ENCODE assay signal across 17 cellular contexts in genomic region chr2:17791121-17791902, GRCh38. TPM values are rescaled to one million over a fixed set of nuclear protein-coding genes. Genes with fewer than 3 reads are reported as not detected.
DNase-seq lines count a peak whose midpoint lies in the region; ATAC-seq, FAIRE-seq and TF ChIP-seq lines count a peak whose summit lies in the region.
"Had no signal": no experiment of that assay in that cellular context is flagged by ENCODE, and none has a peak within 500 bp of the region (broad histone marks: within the 10 kb centered on the region; RNA-seq: fewer than 3 reads in every experiment).

No MANE protein-coding gene starts in this region.

- H3K4me3 Mint-ChIP-seq in HFFc6: peak overlapping the region; percentile 29
- H3K4me3 Mint-ChIP-seq in osteocyte (ENCODE audit: unreplicated experiment): no peak overlapping the region
- H3K4me3 Mint-ChIP-seq: activated CD4-positive, alpha-beta memory T cell treated with anti-CD3 and anti-CD28 coated beads, Interleukin-2, amount 10 ng/mL, durations not matched to agents 7 days and 5 days; CD4-positive, CD25-positive, alpha-beta regulatory T cell had no signal

- TF ChIP-seq CTCF in BJ (IDR thresholded peaks at IDR 0.05; ENCODE audit: insufficient read depth, low read depth, low read length): no peak
- TF ChIP-seq CTCF in HFFc6 (IDR thresholded peaks at IDR 0.05): no peak
- no peak for TF ChIP-seq CTCF in bronchial epithelial cell (IDR thresholded peaks at IDR 0.05; ENCODE audit: insufficient read depth, low read length, severe bottlenecking)
- no peak for TF ChIP-seq CTCF in osteocyte (IDR thresholded peaks at IDR 0.05)

- H3K4me3 ChIP-seq in BJ (ENCODE audit: low read depth, low read length): no peak overlapping the region
- H3K4me3 ChIP-seq in bronchial epithelial cell (ENCODE audit: low read depth, low read length): no peak overlapping the region

- POLR2A ChIA-PET in BJ (lab: Charles Lee): interaction anchor here (0.6 kb wide), 1 partner anchor 21 kb away, joined by 3 read pairs; no protein-coding TSS in a partner anchor

- peak; percentile 58 for FAIRE-seq in bronchial epithelial cell (lab: Jason Lieb, UNC)

- no peaks in the 10 kb centered on the region for H3K9me3 Mint-ChIP-seq in HFFc6
- no peaks in the 10 kb centered on the region for H3K9me3 Mint-ChIP-seq in osteocyte (ENCODE audit: unreplicated experiment)
- H3K9me3 Mint-ChIP-seq: activated CD4-positive, alpha-beta memory T cell treated with anti-CD3 and anti-CD28 coated beads, Interleukin-2, amount 10 ng/mL, durations not matched to agents 7 days and 5 days; CD4-positive, CD25-positive, alpha-beta regulatory T cell had no signal

- H3K36me3 Mint-ChIP-seq in HFFc6 (ENCODE audit: low read depth) (no peaks in the 10 kb centered on the region), osteocyte (ENCODE audit: unreplicated experiment) (no peaks in the 10 kb centered on the region)
- H3K36me3 Mint-ChIP-seq: CD4-positive, CD25-positive, alpha-beta regulatory T cell had no signal

- H3K27me3 Mint-ChIP-seq in HFFc6 (ENCODE audit: insufficient read depth) (peaks cover 3% of the 10 kb centered on the region; the same call in 1 of the 2 replicates), osteocyte (ENCODE audit: unreplicated experiment) (peaks cover 23% of the 10 kb centered on the region)

- H3K27me3 ChIP-seq in BJ (ENCODE audit: control insufficient read depth, insufficient read depth, low read length): no peaks in the 10 kb centered on the region
- peaks cover 5% of the 10 kb centered on the region for H3K27me3 ChIP-seq in bronchial epithelial cell (ENCODE audit: control insufficient read depth, insufficient read depth, low read length)

- peak; percentile 70 for DNase-seq in BJ (ENCODE audit: low read depth)
- peak; percentile 54 for DNase-seq in HFFc6
- no peak for DNase-seq in bronchial epithelial cell (ENCODE audit: low read depth)
- DNase-seq in myocyte (ENCODE audit: low read depth): peak; percentile 81
- no peak for DNase-seq in stimulated activated CD4-positive, alpha-beta T cell treated with anti-CD3 and anti-CD28 coated beads, Interleukin-2, amount 100 ng/mL, for 48 hours
- no peak for DNase-seq in NCI-H2107 (lab: John Stamatoyannopoulos, UW)
- no peak for DNase-seq in osteocyte (ENCODE audit: extremely low spot score, unreplicated experiment)
- DNase-seq: activated CD4-positive, alpha-beta memory T cell treated with anti-CD3 and anti-CD28 coated beads, Interleukin-2, amount 10 ng/mL, durations not matched to agents 7 days and 5 days; activated effector memory CD4-positive, alpha-beta T cell treated with Interleukin-2 at 50 U/mL for 16 hours; CD4-positive, CD25-positive, alpha-beta regulatory T cell; midbrain; NCI-H146; NCI-H774; stimulated activated CD4-positive, alpha-beta T cell treated with anti-CD3 and anti-CD28 coated beads, Interleukin-4, amount 100 ng/mL, for 1 hour; stimulated activated naive CD4-positive, alpha-beta T cell had no signal

- H3K27ac Mint-ChIP-seq in HFFc6 (peak overlapping the region; percentile 42), osteocyte (ENCODE audit: unreplicated experiment) (no peak overlapping the region)
- H3K27ac Mint-ChIP-seq: activated CD4-positive, alpha-beta memory T cell treated with anti-CD3 and anti-CD28 coated beads, Interleukin-2, amount 10 ng/mL, durations not matched to agents 7 days and 5 days; CD4-positive, CD25-positive, alpha-beta regulatory T cell had no signal

- ATAC-seq in HG03280 (IDR thresholded peaks at IDR 0.05; ENCODE audit: unreplicated experiment): no peak

- peaks cover 26% of the 10 kb centered on the region for H3K4me1 Mint-ChIP-seq in HFFc6 (ENCODE audit: low read depth)
- no peaks in the 10 kb centered on the region for H3K4me1 Mint-ChIP-seq in osteocyte (ENCODE audit: unreplicated experiment)

- H3K36me3 ChIP-seq in BJ (ENCODE audit: control insufficient read depth, insufficient read depth, low read length) (no peaks in the 10 kb centered on the region), bronchial epithelial cell (ENCODE audit: control insufficient read depth, insufficient read depth, low read length) (no peaks in the 10 kb centered on the region)

- CTCF ChIA-PET in BJ (lab: Yijun Ruan, JAX): interaction anchor here (0.6 to 0.7 kb wide), 2 partner anchors 15 to 72 kb away, joined by 3 read pairs; no protein-coding TSS in a partner anchor

RNA-seq across cellular contexts. Expression of gene MSGN1, which starts 24.9 kb away (rescaled TPM):
- not detected in 2 replicates for polyA plus RNA-seq in BJ (2011; rRNA removed)
- not detected in 2 replicates for polyA minus RNA-seq in BJ (2011; rRNA and poly(A)+ RNA removed)
- total RNA-seq in HFFc6 (2021; fragmentation: NEBNext Ultra II Directional; extraction: Animal tissue kit (Norgen Biotek cat#: 25700)): not detected
- total RNA-seq in bronchial epithelial cell: not detected in 2 replicates
- total RNA-seq in myocyte: not detected in 2 replicates
- not detected for polyA plus RNA-seq in myocyte (2012)
- total RNA-seq in osteocyte: not detected in 2 replicates
- total RNA-seq: activated CD4-positive, alpha-beta memory T cell treated with anti-CD3 and anti-CD28 coated beads, Interleukin-2, amount 10 ng/mL, durations not matched to agents 7 days and 5 days; cardiac septum; CD4-positive, CD25-positive, alpha-beta regulatory T cell had no signal
- polyA plus RNA-seq: CD4-positive, CD25-positive, alpha-beta regulatory T cell had no signal

RNA-seq across cellular contexts. Expression of gene GEN1, which starts 37.4 kb away (rescaled TPM):
- polyA plus RNA-seq in BJ (2011; rRNA removed): 7.6 and 13.4 TPM in 2 replicates
- 11.1 and 15.0 TPM in 2 replicates for polyA minus RNA-seq in BJ (2011; rRNA and poly(A)+ RNA removed)
- total RNA-seq in HFFc6 (2021; fragmentation: NEBNext Ultra II Directional; extraction: Animal tissue kit (Norgen Biotek cat#: 25700)): 10 to 100 TPM in 5 of 6 experiments, 1 to 10 TPM in 1; 9.8 to 16.5 (median 13.1) TPM
- 2.6 and 2.7 TPM in 2 replicates for total RNA-seq in bronchial epithelial cell
- 10.4 and 11.3 TPM in 2 replicates for total RNA-seq in myocyte
- polyA plus RNA-seq in myocyte (2012): 2.3 TPM
- 5.5 and 11.0 TPM in 2 replicates for total RNA-seq in osteocyte

RNA-seq across cellular contexts. Expression of gene SMC6, which starts 37.7 kb away (rescaled TPM):
- polyA plus RNA-seq in BJ (2011; rRNA removed): 5.2 and 9.1 TPM in 2 replicates
- 3.5 and 5.2 TPM in 2 replicates for polyA minus RNA-seq in BJ (2011; rRNA and poly(A)+ RNA removed)
- total RNA-seq in HFFc6 (2021; fragmentation: NEBNext Ultra II Directional; extraction: Animal tissue kit (Norgen Biotek cat#: 25700)): 10 to 100 TPM; 13.4 to 17.6 (median 16.6) TPM
- total RNA-seq in bronchial epithelial cell (20.5 and 23.0 TPM in 2 replicates), myocyte (28.9 and 32.6 TPM in 2 replicates), osteocyte (21.3 and 22.5 TPM in 2 replicates)
- polyA plus RNA-seq in myocyte (2012): 8.4 TPM

Comparison
In these comparisons a context has a peak if more than half of its experiments do, and no peak if none do; other contexts are left out.
1. DNase-seq: peak in BJ (single experiment), HFFc6 (single experiment) and myocyte (single experiment); none in bronchial epithelial cell (single experiment), stimulated activated CD4-positive, alpha-beta T cell treated with anti-CD3 and anti-CD28 coated beads, Interleukin-2, amount 100 ng/mL, for 48 hours (0 of 2), NCI-H2107 (single experiment) and osteocyte (single experiment).